Comparison of ENCODE assay signal across 1 cellular context in the genomic region with DNA sequence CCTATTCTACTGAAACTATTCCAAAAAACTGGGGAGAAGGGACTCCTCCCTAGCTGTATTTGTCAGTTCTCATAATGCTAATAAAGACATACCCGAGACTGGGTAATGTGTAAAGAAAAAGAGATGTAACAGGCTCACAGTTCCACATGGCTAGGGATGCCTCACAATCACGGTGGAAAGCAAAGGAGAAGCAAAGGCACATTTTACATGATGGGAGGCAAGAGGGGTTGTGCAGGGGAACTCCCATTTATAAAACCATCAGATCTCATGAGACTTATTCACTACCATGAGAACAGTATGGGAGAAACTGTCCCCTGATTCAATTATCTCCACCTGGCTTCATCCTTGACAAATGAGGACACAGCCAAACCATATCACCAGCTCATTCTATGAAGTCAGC.
TF ChIP-seq lines count a peak whose summit lies in the region.

No MANE protein-coding gene starts in this region.

TF ChIP-seq in WTC11, 78 proteins besides CTCF, POLR2A, EP300 and RAD21 (continued from another document):
- TF ChIP-seq, protein P1, sequence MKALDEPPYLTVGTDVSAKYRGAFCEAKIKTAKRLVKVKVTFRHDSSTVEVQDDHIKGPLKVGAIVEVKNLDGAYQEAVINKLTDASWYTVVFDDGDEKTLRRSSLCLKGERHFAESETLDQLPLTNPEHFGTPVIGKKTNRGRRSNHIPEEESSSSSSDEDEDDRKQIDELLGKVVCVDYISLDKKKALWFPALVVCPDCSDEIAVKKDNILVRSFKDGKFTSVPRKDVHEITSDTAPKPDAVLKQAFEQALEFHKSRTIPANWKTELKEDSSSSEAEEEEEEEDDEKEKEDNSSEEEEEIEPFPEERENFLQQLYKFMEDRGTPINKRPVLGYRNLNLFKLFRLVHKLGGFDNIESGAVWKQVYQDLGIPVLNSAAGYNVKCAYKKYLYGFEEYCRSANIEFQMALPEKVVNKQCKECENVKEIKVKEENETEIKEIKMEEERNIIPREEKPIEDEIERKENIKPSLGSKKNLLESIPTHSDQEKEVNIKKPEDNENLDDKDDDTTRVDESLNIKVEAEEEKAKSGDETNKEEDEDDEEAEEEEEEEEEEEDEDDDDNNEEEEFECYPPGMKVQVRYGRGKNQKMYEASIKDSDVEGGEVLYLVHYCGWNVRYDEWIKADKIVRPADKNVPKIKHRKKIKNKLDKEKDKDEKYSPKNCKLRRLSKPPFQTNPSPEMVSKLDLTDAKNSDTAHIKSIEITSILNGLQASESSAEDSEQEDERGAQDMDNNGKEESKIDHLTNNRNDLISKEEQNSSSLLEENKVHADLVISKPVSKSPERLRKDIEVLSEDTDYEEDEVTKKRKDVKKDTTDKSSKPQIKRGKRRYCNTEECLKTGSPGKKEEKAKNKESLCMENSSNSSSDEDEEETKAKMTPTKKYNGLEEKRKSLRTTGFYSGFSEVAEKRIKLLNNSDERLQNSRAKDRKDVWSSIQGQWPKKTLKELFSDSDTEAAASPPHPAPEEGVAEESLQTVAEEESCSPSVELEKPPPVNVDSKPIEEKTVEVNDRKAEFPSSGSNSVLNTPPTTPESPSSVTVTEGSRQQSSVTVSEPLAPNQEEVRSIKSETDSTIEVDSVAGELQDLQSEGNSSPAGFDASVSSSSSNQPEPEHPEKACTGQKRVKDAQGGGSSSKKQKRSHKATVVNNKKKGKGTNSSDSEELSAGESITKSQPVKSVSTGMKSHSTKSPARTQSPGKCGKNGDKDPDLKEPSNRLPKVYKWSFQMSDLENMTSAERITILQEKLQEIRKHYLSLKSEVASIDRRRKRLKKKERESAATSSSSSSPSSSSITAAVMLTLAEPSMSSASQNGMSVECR (CRISPR knock-in tag; IDR thresholded peaks at IDR 0.05; ENCODE audit: borderline replicate concordance): no peak
- no peak for TF ChIP-seq TEAD4 (CRISPR knock-in tag; IDR thresholded peaks at IDR 0.05)
- TF ChIP-seq NR1H2 (CRISPR knock-in tag; IDR thresholded peaks at IDR 0.05): no peak
- no peak for TF ChIP-seq ESRRA (CRISPR knock-in tag; IDR thresholded peaks at IDR 0.05; ENCODE audit: borderline replicate concordance)
- TF ChIP-seq JUN (CRISPR knock-in tag; IDR thresholded peaks at IDR 0.05): no peak
- TF ChIP-seq NFYB (CRISPR knock-in tag; conservative IDR thresholded peaks at IDR 0.05; ENCODE audit: low read depth): no peak
- TF ChIP-seq, protein P2, sequence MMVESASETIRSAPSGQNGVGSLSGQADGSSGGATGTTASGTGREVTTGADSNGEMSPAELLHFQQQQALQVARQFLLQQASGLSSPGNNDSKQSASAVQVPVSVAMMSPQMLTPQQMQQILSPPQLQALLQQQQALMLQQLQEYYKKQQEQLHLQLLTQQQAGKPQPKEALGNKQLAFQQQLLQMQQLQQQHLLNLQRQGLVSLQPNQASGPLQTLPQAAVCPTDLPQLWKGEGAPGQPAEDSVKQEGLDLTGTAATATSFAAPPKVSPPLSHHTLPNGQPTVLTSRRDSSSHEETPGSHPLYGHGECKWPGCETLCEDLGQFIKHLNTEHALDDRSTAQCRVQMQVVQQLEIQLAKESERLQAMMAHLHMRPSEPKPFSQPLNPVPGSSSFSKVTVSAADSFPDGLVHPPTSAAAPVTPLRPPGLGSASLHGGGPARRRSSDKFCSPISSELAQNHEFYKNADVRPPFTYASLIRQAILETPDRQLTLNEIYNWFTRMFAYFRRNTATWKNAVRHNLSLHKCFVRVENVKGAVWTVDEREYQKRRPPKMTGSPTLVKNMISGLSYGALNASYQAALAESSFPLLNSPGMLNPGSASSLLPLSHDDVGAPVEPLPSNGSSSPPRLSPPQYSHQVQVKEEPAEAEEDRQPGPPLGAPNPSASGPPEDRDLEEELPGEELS (CRISPR knock-in tag; IDR thresholded peaks at IDR 0.05): no peak
- no peak for TF ChIP-seq TEAD1 (CRISPR knock-in tag; IDR thresholded peaks at IDR 0.05)
- TF ChIP-seq ZBTB21 (CRISPR knock-in tag; IDR thresholded peaks at IDR 0.05; ENCODE audit: borderline replicate concordance): no peak
- TF ChIP-seq, protein P3, sequence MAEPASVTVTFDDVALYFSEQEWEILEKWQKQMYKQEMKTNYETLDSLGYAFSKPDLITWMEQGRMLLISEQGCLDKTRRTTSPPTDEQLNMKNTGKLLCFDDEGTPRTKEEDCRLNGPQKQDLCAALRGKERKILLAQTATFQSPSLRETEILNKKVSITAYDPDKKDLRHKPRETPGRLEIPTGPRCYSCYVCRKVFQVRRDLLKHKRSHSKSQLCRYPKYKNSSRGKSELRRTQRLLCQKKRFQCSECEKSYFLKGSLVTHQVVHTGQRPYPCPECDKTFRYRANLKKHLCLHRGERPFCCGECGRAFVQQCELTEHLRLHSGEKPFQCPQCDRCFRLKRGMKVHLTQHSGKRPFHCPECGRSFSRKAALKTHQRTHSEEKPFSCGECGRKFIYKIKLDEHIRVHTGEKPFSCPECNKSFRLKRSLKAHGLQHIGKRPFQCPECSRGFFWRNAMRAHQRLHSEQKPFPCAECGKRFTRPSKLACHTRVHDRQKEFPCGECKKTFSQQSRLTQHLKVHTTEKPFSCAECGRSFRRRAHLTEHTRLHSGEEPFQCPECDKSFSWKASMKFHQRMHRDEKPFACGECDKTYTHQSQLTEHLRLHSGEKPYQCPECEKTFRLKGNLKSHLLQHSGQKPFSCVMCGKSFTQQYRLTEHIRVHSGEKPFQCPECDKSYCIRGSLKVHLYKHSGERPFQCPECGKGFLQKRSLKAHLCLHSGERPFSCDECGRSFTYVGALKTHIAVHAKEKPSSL (CRISPR knock-in tag; conservative IDR thresholded peaks at IDR 0.05): no peak
- TF ChIP-seq, protein P4, sequence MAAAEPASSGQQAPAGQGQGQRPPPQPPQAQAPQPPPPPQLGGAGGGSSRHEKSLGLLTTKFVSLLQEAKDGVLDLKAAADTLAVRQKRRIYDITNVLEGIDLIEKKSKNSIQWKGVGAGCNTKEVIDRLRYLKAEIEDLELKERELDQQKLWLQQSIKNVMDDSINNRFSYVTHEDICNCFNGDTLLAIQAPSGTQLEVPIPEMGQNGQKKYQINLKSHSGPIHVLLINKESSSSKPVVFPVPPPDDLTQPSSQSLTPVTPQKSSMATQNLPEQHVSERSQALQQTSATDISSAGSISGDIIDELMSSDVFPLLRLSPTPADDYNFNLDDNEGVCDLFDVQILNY (CRISPR knock-in tag; IDR thresholded peaks at IDR 0.05): no peak
TF ChIP-seq in WTC11: peak in this region for 0.
